Comparison of ENCODE assay signal across 8 cellular contexts in the genomic region with DNA sequence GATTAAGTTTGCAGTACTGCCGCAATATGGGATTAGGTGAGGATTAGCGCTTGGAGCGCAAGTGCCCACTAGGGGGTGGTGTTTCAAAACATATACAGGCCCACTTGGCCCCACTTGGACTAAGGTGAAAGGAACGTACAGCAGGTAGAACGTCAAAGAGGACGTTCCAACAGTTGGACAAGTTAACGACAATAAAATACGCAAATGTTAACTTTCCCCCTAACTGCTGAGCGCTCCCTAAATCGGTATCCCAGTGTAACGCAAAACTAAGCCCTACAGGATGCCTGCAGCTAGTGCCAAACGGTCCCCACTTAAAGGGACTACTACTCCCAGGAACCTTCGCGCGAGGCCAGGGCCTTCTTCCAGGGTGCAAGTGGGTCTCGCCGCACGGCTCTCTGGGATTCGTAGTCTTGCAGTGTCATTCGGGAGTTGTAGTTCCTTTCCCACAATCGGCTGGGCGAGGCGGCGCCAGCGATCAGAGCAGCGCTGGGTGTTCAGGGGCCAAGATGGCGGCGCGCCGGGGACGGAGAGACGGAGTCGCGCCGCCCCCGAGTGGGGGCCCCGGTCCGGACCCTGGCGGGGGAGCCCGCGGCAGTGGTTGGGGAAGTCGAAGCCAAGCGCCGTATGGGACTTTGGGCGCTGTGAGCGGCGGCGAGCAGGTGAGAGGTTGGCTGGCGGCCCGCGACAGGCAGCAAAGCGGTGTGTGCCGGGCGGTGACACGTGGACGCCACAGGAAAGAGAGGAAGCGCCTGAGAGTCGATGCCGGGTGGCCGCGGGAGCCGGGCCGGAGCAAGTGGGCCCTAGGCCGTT. TPM values are rescaled to one million over a fixed set of nuclear protein-coding genes. Genes with fewer than 3 reads are reported as not detected.
DNase-seq lines count a peak whose midpoint lies in the region; FAIRE-seq and TF ChIP-seq lines count a peak whose summit lies in the region.

Gene PPRC1, plus strand, starts transcription at position 478 of the 810 bp plus-strand sequence. Its CDS starts 29 bp downstream, at position 507.

- no peaks in the 10 kb centered on the region for H3K9me3 Mint-ChIP-seq in HFFc6
- H3K9me3 Mint-ChIP-seq in activated naive CD4-positive, alpha-beta T cell treated with anti-CD3 and anti-CD28 coated beads for 36 hours, result no peaks in the 10 kb centered on the region

- POLR2A ChIA-PET in GM10248 (lab: Yijun Ruan, JAX), result no interaction called here

- CTCF ChIA-PET in GM10248 (lab: Yijun Ruan, JAX), result interaction anchor here (0.6 to 3.2 kb wide), 15 partner anchors 9 to 352 kb away, joined by 3 to 33 read pairs (median 4); partner anchors contain the start of gene NOLC1
- CTCF ChIA-PET in activated naive CD4-positive, alpha-beta T cell treated with anti-CD3 and anti-CD28 coated beads for 36 hours (lab: Charles Lee), result interaction anchor here (0.6 to 2.5 kb wide), 6 partner anchors 10 to 747 kb away, joined by 3 to 24 read pairs (median 5); partner anchors contain the start of gene NOLC1

- H3K36me3 ChIP-seq in neutrophil, result no peaks in the 10 kb centered on the region

- peak within 1 kb of the TSS; percentile 95 for H3K27ac Mint-ChIP-seq in HFFc6
- H3K27ac Mint-ChIP-seq in activated naive CD4-positive, alpha-beta T cell treated with anti-CD3 and anti-CD28 coated beads for 36 hours, result peak within 1 kb of the TSS; percentile 96

- FAIRE-seq in frontal cortex (lab: Jason Lieb, UNC), result no peak

- H3K9me3 ChIP-seq in neutrophil, result no peaks in the 10 kb centered on the region

- no peaks in the 10 kb centered on the region; the same call in 1 of the 2 replicates for H3K27me3 Mint-ChIP-seq in HFFc6 (ENCODE audit: insufficient read depth)
- H3K27me3 Mint-ChIP-seq in activated naive CD4-positive, alpha-beta T cell treated with anti-CD3 and anti-CD28 coated beads for 36 hours (ENCODE audit: low read depth), result no peaks in the 10 kb centered on the region

- TF ChIP-seq CTCF in GM10248 (IDR thresholded peaks at IDR 0.05; ENCODE audit: control extremely low read depth, extremely low read depth, low read depth, missing control alignments) (peak; percentile 84), HFFc6 (IDR thresholded peaks at IDR 0.05) (peak; percentile 96), neutrophil (IDR thresholded peaks at IDR 0.05) (peak; percentile 84)

- DNase-seq in GM10248 (ENCODE audit: extremely low spot score), result peak; percentile 97
- DNase-seq in HFFc6, result peak; percentile 99
- peak; percentile 99 for DNase-seq in NAMALWA (ENCODE audit: low spot score)
- peak; percentile 99 for DNase-seq in SK-N-DZ (ENCODE audit: low spot score)
- DNase-seq in activated naive CD4-positive, alpha-beta T cell treated with anti-CD3 and anti-CD28 coated beads for 36 hours, result peak; percentile 99
- DNase-seq in frontal cortex (ENCODE audit: low spot score in 2 of 2), result peak; percentile 98
- DNase-seq in substantia nigra (lab: John Stamatoyannopoulos, UW), result peak; percentile 84 to 99 (median 98)

- peak within 1 kb of the TSS; percentile 99 for H3K4me3 Mint-ChIP-seq in HFFc6
- peak within 1 kb of the TSS; percentile 97 for H3K4me3 Mint-ChIP-seq in activated naive CD4-positive, alpha-beta T cell treated with anti-CD3 and anti-CD28 coated beads for 36 hours

- peaks cover 57% of the 10 kb centered on the region for H3K4me1 Mint-ChIP-seq in HFFc6 (ENCODE audit: low read depth)
- peaks cover 42% of the 10 kb centered on the region for H3K4me1 Mint-ChIP-seq in activated naive CD4-positive, alpha-beta T cell treated with anti-CD3 and anti-CD28 coated beads for 36 hours (ENCODE audit: low read depth)

- H3K4me3 ChIP-seq in neutrophil (ENCODE audit: low read depth in 1 of 2, low read length in 1 of 2), result peak within 1 kb of the TSS; percentile 87 to 99

- intact Hi-C loops in activated naive CD4-positive, alpha-beta T cell treated with anti-CD3 and anti-CD28 coated beads for 36 hours (cut with micrococcal nuclease), result loop anchor here (1.0 to 5.0 kb wide), 13 partner anchors 13 to 780 kb away; partner anchors contain the start of genes ACTR1A, ARL3, BTRC and GBF1

- H3K27me3 ChIP-seq in neutrophil, result no peaks in the 10 kb centered on the region

- H3K36me3 Mint-ChIP-seq in HFFc6 (ENCODE audit: low read depth), result peaks cover 22% of the 10 kb centered on the region
- H3K36me3 Mint-ChIP-seq in activated naive CD4-positive, alpha-beta T cell treated with anti-CD3 and anti-CD28 coated beads for 36 hours (ENCODE audit: low read depth), result peaks cover 28% of the 10 kb centered on the region

- H3K27ac ChIP-seq in neutrophil (peak within 1 kb of the TSS; percentile 84), substantia nigra (ENCODE audit: low read depth, low read length, poor library complexity, severe bottlenecking) (peak within 1 kb of the TSS; percentile 83)

- H3K4me1 ChIP-seq in neutrophil (ENCODE audit: control insufficient read depth in 1 of 2, insufficient read depth in 1 of 2, low read depth in 1 of 2, low read length in 1 of 2), result peaks cover 22 to 24% of the 10 kb centered on the region in 2 experiments

RNA-seq across cellular contexts. Expression of gene PPRC1, which starts in this region (rescaled TPM):
- total RNA-seq in HFFc6 (2021; fragmentation: NEBNext Ultra II Directional; extraction: Animal tissue kit (Norgen Biotek cat#: 25700)), result 10 to 100 TPM; 49.4 to 56.6 (median 53.8) TPM
- 27.8 and 39.6 TPM in 2 replicates for polyA plus RNA-seq in SK-N-DZ (2014; cell fraction: cytosol; rRNA removed)
- 51.7 and 69.3 TPM in 2 replicates for polyA plus RNA-seq in SK-N-DZ (2014; cell fraction: nucleus; rRNA removed)
- 10 to 100 TPM; 54.6 to 55.0 TPM for total RNA-seq in activated naive CD4-positive, alpha-beta T cell treated with anti-CD3 and anti-CD28 coated beads for 36 hours
- 8.6 TPM for total RNA-seq in frontal cortex

Comparison
In these comparisons a context has a peak if more than half of its experiments do, and no peak if none do; other contexts are left out.
1. Peak in every context shown above with its lines: DNase-seq, H3K4me3 ChIP-seq and H3K27ac ChIP-seq.